ENCODE assay signal across 34 cellular contexts in the genomic region with DNA sequence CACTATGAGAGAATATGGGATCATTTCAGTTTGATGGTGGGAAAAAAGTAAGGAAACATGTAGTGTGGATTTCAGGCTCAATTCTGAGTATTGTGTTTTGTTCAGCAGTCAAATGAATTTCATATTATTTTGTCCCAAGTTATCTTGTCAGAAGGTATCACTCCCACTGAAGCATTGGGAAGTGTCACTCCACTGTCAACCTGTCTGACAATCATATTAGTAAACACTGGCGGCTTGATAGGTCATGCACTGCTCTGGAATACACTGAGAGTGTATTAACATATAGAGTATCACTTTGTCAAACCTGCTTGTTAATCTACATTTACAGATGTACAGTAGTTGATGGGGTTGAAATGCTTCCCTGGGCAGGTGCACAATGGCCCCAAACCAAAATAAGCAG.
"Had no signal": no experiment of that assay in that cellular context is flagged by ENCODE, and none has a peak within 500 bp of the region (broad histone marks: within the 10 kb centered on the region; RNA-seq: fewer than 3 reads in every experiment).

No MANE protein-coding gene starts in this region.

- H3K4me2 ChIP-seq: KMS-11 had no signal

- H3K9me3 ChIP-seq: MG63 had no signal

- H3K9ac ChIP-seq: KMS-11 had no signal

- DNase-seq: Karpas-422, Kasumi-1, MG63, MM.1S, MV-4-11, NCI-H1048, NCI-H1092, NCI-H1092 treated with DMSO at 0.1 percent for 48 hours, NCI-H1105, NCI-H1105 treated with DMSO at 0.1 percent for 48 hours, NCI-H1417, NCI-H1417 treated with DMSO at 0.1 percent for 48 hours, NCI-H1436, NCI-H1436 treated with DMSO at 0.1 percent for 48 hours, NCI-H146, NCI-H1694, NCI-H1694 treated with DMSO at 0.1 percent for 48 hours, NCI-H187, NCI-H187 treated with DMSO at 0.1 percent for 48 hours, NCI-H1930, NCI-H2029, NCI-H2029 treated with DMSO at 0.1 percent for 48 hours, NCI-H2081, NCI-H2081 treated with DMSO at 0.1 percent for 48 hours, NCI-H2107, NCI-H2171, NCI-H2171 treated with DMSO at 0.1 percent for 48 hours, NCI-H2227 treated with DMSO at 0.1 percent for 48 hours, NCI-H226, NCI-H345, NCI-H446, NCI-H446 treated with DMSO at 0.1 percent for 48 hours, NCI-H510A had no signal

- H3K4me3 ChIP-seq: MG63 had no signal

- H3K36me3 ChIP-seq: MG63 had no signal

- H3K27ac ChIP-seq: KMS-11 had no signal

- H3K27me3 ChIP-seq: MG63 had no signal
